ENCODE assay signal across 9 cellular contexts in genomic region chr12:87274594-87275245, GRCh38.
DNase-seq lines count a peak whose midpoint lies in the region; ATAC-seq and TF ChIP-seq lines count a peak whose summit lies in the region.
"Had no signal": no experiment of that assay in that cellular context is flagged by ENCODE, and none has a peak within 500 bp of the region (broad histone marks: within the 10 kb centered on the region; RNA-seq: fewer than 3 reads in every experiment).

No MANE protein-coding gene starts in this region.

- H3K9me3 Mint-ChIP-seq in Caco-2 (ENCODE audit: unreplicated experiment): no peaks in the 10 kb centered on the region
- peaks cover 6% of the 10 kb centered on the region for H3K9me3 Mint-ChIP-seq in CD8-positive, alpha-beta T cell

- H3K4me3 Mint-ChIP-seq in Caco-2 (ENCODE audit: unreplicated experiment): no peak overlapping the region
- H3K4me3 Mint-ChIP-seq in CD8-positive, alpha-beta T cell: no peak overlapping the region

- CTCF ChIA-PET in Caco-2 (lab: Charles Lee): no interaction called here
- CTCF ChIA-PET in mammary epithelial cell (lab: Charles Lee; ENCODE audit: low non-redundant PET): no interaction called here
- CTCF ChIA-PET in CD8-positive, alpha-beta T cell (lab: Charles Lee): no interaction called here

- H3K79me2 ChIP-seq in mammary epithelial cell (ENCODE audit: insufficient read depth, low read length): no peaks in the 10 kb centered on the region
- no peaks in the 10 kb centered on the region for H3K79me2 ChIP-seq in parathyroid adenoma

- POLR2A ChIA-PET in Caco-2 (lab: Charles Lee): no interaction called here
- POLR2A ChIA-PET in CD8-positive, alpha-beta T cell (lab: Charles Lee): no interaction called here

- H2AFZ ChIP-seq in mammary epithelial cell (ENCODE audit: low read depth, low read length) (no peak overlapping the region), parathyroid adenoma (no peak overlapping the region)

- dilution Hi-C loops in mammary epithelial cell (cut with HindIII; ENCODE audit: low sequenced_read_pairs): no loop called here

- H3K9ac ChIP-seq in mammary epithelial cell (ENCODE audit: insufficient read depth, low read length) (no peak overlapping the region), parathyroid adenoma (no peak overlapping the region)

- BruUV-seq in Caco-2 (replicated peaks; lab: Mats Ljungman, UMichigan) (no TSS peak), mammary epithelial cell (replicated peaks; lab: Mats Ljungman, UMichigan) (no TSS peak)

- no peaks in the 10 kb centered on the region for H3K27me3 Mint-ChIP-seq in Caco-2 (ENCODE audit: insufficient read depth, unreplicated experiment)
- H3K27me3 Mint-ChIP-seq in CD8-positive, alpha-beta T cell (ENCODE audit: low read depth): no peaks in the 10 kb centered on the region

- in situ Hi-C loops in mammary epithelial cell (cut with MboI; ENCODE audit: low sequenced_read_pairs in 2 of 2) (no loop called here), gastrocnemius medialis (cut with MboI; ENCODE audit: low sequenced_read_pairs in 4 of 4) (loop anchor here in 1 of 4 donors (25.0 kb wide), 1 partner anchor 113 kb away; no protein-coding TSS in a partner anchor)

- no peak overlapping the region for H3K27ac Mint-ChIP-seq in Caco-2 (ENCODE audit: unreplicated experiment)
- H3K27ac Mint-ChIP-seq in CD8-positive, alpha-beta T cell: no peak overlapping the region

- no peaks in the 10 kb centered on the region for H3K27me3 ChIP-seq in Caco-2 (replicated peaks; ENCODE audit: control insufficient read depth, insufficient read depth, low read length)
- no peaks in the 10 kb centered on the region for H3K27me3 ChIP-seq in mammary epithelial cell (ENCODE audit: insufficient read depth, low read length)
- no peaks in the 10 kb centered on the region for H3K27me3 ChIP-seq in parathyroid adenoma (ENCODE audit: control insufficient read depth, insufficient read depth, low read length)
- H3K27me3 ChIP-seq in CD8-positive, alpha-beta T cell (ENCODE audit: insufficient read depth, low read length): no peaks in the 10 kb centered on the region
- no peaks in the 10 kb centered on the region for H3K27me3 ChIP-seq in gastrocnemius medialis

- no peak overlapping the region for H3K4me3 ChIP-seq in Caco-2 (ENCODE audit: low read depth, low read length)
- no peak overlapping the region for H3K4me3 ChIP-seq in mammary epithelial cell (replicated peaks in 1 of 3; ENCODE audit: insufficient read depth in 1 of 3, low read depth in 2 of 3, low read length in 3 of 3)
- H3K4me3 ChIP-seq in parathyroid adenoma (ENCODE audit: low read depth, low read length): no peak overlapping the region
- H3K4me3 ChIP-seq in CD8-positive, alpha-beta T cell (ENCODE audit: low read depth, low read length): no peak overlapping the region
- H3K4me3 ChIP-seq in gastrocnemius medialis: no peak overlapping the region

- no peaks in the 10 kb centered on the region for H3K36me3 Mint-ChIP-seq in Caco-2 (ENCODE audit: insufficient read depth, unreplicated experiment)
- H3K36me3 Mint-ChIP-seq in CD8-positive, alpha-beta T cell: no peaks in the 10 kb centered on the region

- H3K4me2 ChIP-seq in mammary epithelial cell (ENCODE audit: insufficient read depth, low read depth, low read length) (no peak overlapping the region), parathyroid adenoma (ENCODE audit: low read length) (no peak overlapping the region)

- H3K4me1 ChIP-seq in Caco-2: no peaks in the 10 kb centered on the region
- H3K4me1 ChIP-seq in mammary epithelial cell (ENCODE audit: insufficient read depth, low read length): no peaks in the 10 kb centered on the region
- no peaks in the 10 kb centered on the region for H3K4me1 ChIP-seq in parathyroid adenoma
- H3K4me1 ChIP-seq in CD8-positive, alpha-beta T cell (ENCODE audit: insufficient read depth, low read length): no peaks in the 10 kb centered on the region
- H3K4me1 ChIP-seq in gastrocnemius medialis: no peaks in the 10 kb centered on the region

- 94% methylated on average over 4 of the region's 4 CpGs for WGBS in mammary epithelial cell (ENCODE audit: low coverage, missing lambda C conversion rate)

- no peaks in the 10 kb centered on the region for H3K36me3 ChIP-seq in Caco-2 (ENCODE audit: control insufficient read depth, insufficient read depth, low read length)
- H3K36me3 ChIP-seq in mammary epithelial cell (ENCODE audit: insufficient read depth, low read length): no peaks in the 10 kb centered on the region
- H3K36me3 ChIP-seq in parathyroid adenoma (ENCODE audit: control insufficient read depth, insufficient read depth, low read length): no peaks in the 10 kb centered on the region
- no peaks in the 10 kb centered on the region for H3K36me3 ChIP-seq in CD8-positive, alpha-beta T cell (ENCODE audit: insufficient read depth, low read length)
- H3K36me3 ChIP-seq in gastrocnemius medialis: no peaks in the 10 kb centered on the region

- H4K20me1 ChIP-seq in mammary epithelial cell (ENCODE audit: insufficient read depth, low read length): no peaks in the 10 kb centered on the region

- no peaks in the 10 kb centered on the region for H3K4me1 Mint-ChIP-seq in Caco-2 (ENCODE audit: low read depth, unreplicated experiment)
- no peaks in the 10 kb centered on the region for H3K4me1 Mint-ChIP-seq in CD8-positive, alpha-beta T cell (ENCODE audit: low read depth)

- ATAC-seq in GM19351 (IDR thresholded peaks at IDR 0.05; ENCODE audit: unreplicated experiment) (peak; percentile 82), gastrocnemius medialis (no peak)
- ATAC-seq in CD8-positive, alpha-beta T cell: no peak

- TF ChIP-seq POLR2A in gastrocnemius medialis (IDR thresholded peaks at IDR 0.05): no peak

- peak in 1 of 2 experiments; percentile 27 for DNase-seq in Caco-2
- peak; percentile 44 for DNase-seq in HT1080 (ENCODE audit: low read depth)
- DNase-seq in mammary epithelial cell: peak; percentile 7
- DNase-seq in CD8-positive, alpha-beta T cell: no peak
- no peak for DNase-seq in gastrocnemius medialis
- no peak for DNase-seq in superior temporal gyrus (ENCODE audit: extremely low spot score)
- DNase-seq: left cardiac atrium had no signal

- TF ChIP-seq CTCF in Caco-2 (IDR thresholded peaks at IDR 0.05; ENCODE audit: insufficient read depth in 1 of 2, low read depth in 1 of 2, low read length in 1 of 2, severe bottlenecking in 1 of 2, unreplicated experiment in 1 of 2) (peak; percentile 60 to 70), mammary epithelial cell (conservative IDR thresholded peaks at IDR 0.05 in 1 of 2, IDR thresholded peaks at IDR 0.05 in 1 of 2; ENCODE audit: extremely low read depth in 1 of 2, insufficient read depth in 1 of 2, low read depth in 1 of 2, low read length in 2 of 2) (peak; percentile 43 to 52), parathyroid adenoma (IDR thresholded peaks at IDR 0.05) (peak; percentile 41), gastrocnemius medialis (IDR thresholded peaks at IDR 0.05 in 4 of 5, conservative IDR thresholded peaks at IDR 0.05 in 1 of 5) (no peak)
- no peak for TF ChIP-seq CTCF in CD8-positive, alpha-beta T cell (IDR thresholded peaks at IDR 0.05)

- intact Hi-C loops in Caco-2 (cut with micrococcal nuclease; ENCODE audit: unreplicated experiment) (loop anchor here (1.0 kb wide), 3 partner anchors 393 to 721 kb away; no protein-coding TSS in a partner anchor), mammary epithelial cell (cut with micrococcal nuclease) (loop anchor here (2.0 to 5.0 kb wide), 2 partner anchors 392 to 573 kb away; no protein-coding TSS in a partner anchor), gastrocnemius medialis (cut with DNase I; ENCODE audit: low total_unique reads) (no loop called here)
- intact Hi-C loops in CD8-positive, alpha-beta T cell (cut with DNase I, micrococcal nuclease): no loop called here

- H3K9me3 ChIP-seq in Caco-2 (no peaks in the 10 kb centered on the region), mammary epithelial cell (replicated peaks; ENCODE audit: insufficient read depth, low read length) (no peaks in the 10 kb centered on the region), parathyroid adenoma (ENCODE audit: control insufficient read depth, low read length) (no peaks in the 10 kb centered on the region), gastrocnemius medialis (no peaks in the 10 kb centered on the region)
- no peaks in the 10 kb centered on the region for H3K9me3 ChIP-seq in CD8-positive, alpha-beta T cell (ENCODE audit: low read length)

- H3K27ac ChIP-seq in mammary epithelial cell (ENCODE audit: insufficient read depth, low read depth, low read length): no peak overlapping the region
- H3K27ac ChIP-seq in parathyroid adenoma: no peak overlapping the region
- H3K27ac ChIP-seq in CD8-positive, alpha-beta T cell (ENCODE audit: low read depth, low read length): no peak overlapping the region
- H3K27ac ChIP-seq in gastrocnemius medialis: no peak overlapping the region

Comparison
In these comparisons a context has a peak if more than half of its experiments do, and no peak if none do; other contexts are left out.
1. DNase-seq: peak in HT1080 (single experiment) and mammary epithelial cell (single experiment); none in CD8-positive, alpha-beta T cell (0 of 7), gastrocnemius medialis (0 of 2) and superior temporal gyrus (single experiment).
2. CTCF ChIP-seq: peak in Caco-2 (2 of 2), mammary epithelial cell (2 of 2) and parathyroid adenoma (single experiment); none in CD8-positive, alpha-beta T cell (single experiment) and gastrocnemius medialis (0 of 5).
3. intact Hi-C loops: an anchor here in Caco-2 (1.0 kb wide) and mammary epithelial cell (2.0 to 5.0 kb wide); none called in CD8-positive, alpha-beta T cell and gastrocnemius medialis.